19 cellular contexts compared by ENCODE assay signal in genomic region chr4:97150966-97151365, GRCh38.
DNase-seq lines count a peak whose midpoint lies in the region; ATAC-seq and TF ChIP-seq lines count a peak whose summit lies in the region.
"Had no signal": no experiment of that assay in that cellular context is flagged by ENCODE, and none has a peak within 500 bp of the region (broad histone marks: within the 10 kb centered on the region; RNA-seq: fewer than 3 reads in every experiment).

No MANE protein-coding gene starts in this region.

- no peak overlapping the region for H3K9ac ChIP-seq in PC-3 (ENCODE audit: low read length)
- H3K9ac ChIP-seq in smooth muscle cell (ENCODE audit: low read depth) = no peak overlapping the region
- H3K9ac ChIP-seq: BLaER1 treated with 17β-estradiol and CSF1 and Interleukin-3, amounts not matched to agents 10 nM and 100 nM had no signal

- H3K36me3 ChIP-seq in PC-3 (ENCODE audit: low read depth, low read length) = no peaks in the 10 kb centered on the region
- no peaks in the 10 kb centered on the region for H3K36me3 ChIP-seq in smooth muscle cell (ENCODE audit: low read depth)
- no peaks in the 10 kb centered on the region for H3K36me3 ChIP-seq in PC-9 (ENCODE audit: low read depth)
- H3K36me3 ChIP-seq: BLaER1 treated with 17β-estradiol and CSF1 and Interleukin-3, amounts not matched to agents 10 nM and 100 nM had no signal

- H2AFZ ChIP-seq in PC-3 (ENCODE audit: low read length) (no peak overlapping the region), smooth muscle cell (ENCODE audit: low read depth) (no peak overlapping the region), PC-9 (no peak overlapping the region)

- CTCF ChIA-PET in PC-3 (lab: Charles Lee) = no interaction called here
- CTCF ChIA-PET in PC-9 (lab: Charles Lee) = no interaction called here

- DNase-seq in G401 (ENCODE audit: low spot score) (peak; percentile 72), PC-3 (peak; percentile 68), cerebellum (ENCODE audit: low spot score) (peak; percentile 24), posterior cingulate gyrus (no peak), smooth muscle cell (lab: John Stamatoyannopoulos, UW; ENCODE audit: unreplicated experiment) (no peak), PC-9 (no peak)
- DNase-seq: Calu3; CD8-positive, alpha-beta T cell; GDM1; Kasumi-1; NCI-H1092 treated with DMSO at 0.1 percent for 48 hours; NCI-H1436 treated with DMSO at 0.1 percent for 48 hours; NCI-H1930; NCI-H510A; NCI-H774; NK-92 treated with Interleukin-12 subunit alpha and Interleukin-12 subunit beta, amount 100 ng/mL, for 24 hours; Right ventricle myocardium superior had no signal

- H3F3A ChIP-seq in PC-3 (ENCODE audit: low read length, unreplicated experiment) = no peaks in the 10 kb centered on the region
- H3F3A ChIP-seq in smooth muscle cell (ENCODE audit: low read depth) = no peaks in the 10 kb centered on the region
- no peaks in the 10 kb centered on the region for H3F3A ChIP-seq in PC-9 (ENCODE audit: insufficient read depth, low read depth)

- no peaks in the 10 kb centered on the region for H3K27me3 ChIP-seq in PC-3 (ENCODE audit: low read length)
- no peaks in the 10 kb centered on the region for H3K27me3 ChIP-seq in smooth muscle cell (ENCODE audit: low read depth)
- no peaks in the 10 kb centered on the region for H3K27me3 ChIP-seq in PC-9 (ENCODE audit: insufficient read depth, low read depth)
- H3K27me3 ChIP-seq: BLaER1 treated with 17β-estradiol and CSF1 and Interleukin-3, amounts not matched to agents 10 nM and 100 nM had no signal

- H3K4me3 ChIP-seq in PC-3 (ENCODE audit: low read length) (no peak overlapping the region), smooth muscle cell (no peak overlapping the region), PC-9 (no peak overlapping the region)
- H3K4me3 ChIP-seq: BLaER1 treated with 17β-estradiol and CSF1 and Interleukin-3, amounts not matched to agents 10 nM and 100 nM had no signal

- no TSS peak for BruUV-seq in PC-3 (replicated peaks; lab: Mats Ljungman, UMichigan)
- BruUV-seq in PC-9 (replicated peaks; lab: Mats Ljungman, UMichigan) = no TSS peak

- H3K9me3 ChIP-seq in PC-3 (ENCODE audit: low read length) = no peaks in the 10 kb centered on the region
- no peaks in the 10 kb centered on the region for H3K9me3 ChIP-seq in smooth muscle cell (replicated peaks; ENCODE audit: low read depth)
- H3K9me3 ChIP-seq in PC-9 (ENCODE audit: insufficient read depth, low read depth) = no peaks in the 10 kb centered on the region
- H3K9me3 ChIP-seq: BLaER1 treated with 17β-estradiol and CSF1 and Interleukin-3, amounts not matched to agents 10 nM and 100 nM had no signal

- in situ Hi-C loops in G401 (cut with HindIII; ENCODE audit: low sequenced_read_pairs) = no loop called here

- H4K20me1 ChIP-seq in PC-3 (ENCODE audit: low read length) (no peaks in the 10 kb centered on the region), smooth muscle cell (ENCODE audit: low read depth) (no peaks in the 10 kb centered on the region), PC-9 (ENCODE audit: insufficient read depth) (no peaks in the 10 kb centered on the region)
- H4K20me1 ChIP-seq: BLaER1 treated with 17β-estradiol and CSF1 and Interleukin-3, amounts not matched to agents 10 nM and 100 nM had no signal

- WGBS in smooth muscle cell (ENCODE audit: low lambda C conversion rate) = 87% methylated on average over 2 of the region's 2 CpGs

- no peak overlapping the region for H3K27ac ChIP-seq in PC-3 (ENCODE audit: low read length)
- no peak overlapping the region for H3K27ac ChIP-seq in smooth muscle cell (ENCODE audit: low read depth)
- H3K27ac ChIP-seq in PC-9 = no peak overlapping the region
- H3K27ac ChIP-seq: BLaER1 treated with 17β-estradiol and CSF1 and Interleukin-3, amounts not matched to agents 10 nM and 100 nM had no signal

- H3K79me2 ChIP-seq in PC-3 (ENCODE audit: low read length) = no peaks in the 10 kb centered on the region
- no peaks in the 10 kb centered on the region for H3K79me2 ChIP-seq in smooth muscle cell (ENCODE audit: low read depth)
- no peaks in the 10 kb centered on the region for H3K79me2 ChIP-seq in PC-9 (ENCODE audit: low read depth)

- no peaks in the 10 kb centered on the region for H3K9me2 ChIP-seq in PC-3 (replicated peaks; ENCODE audit: low read length)
- no peaks in the 10 kb centered on the region for H3K9me2 ChIP-seq in PC-9 (ENCODE audit: insufficient read depth)

- H3K4me1 ChIP-seq in PC-3 (ENCODE audit: insufficient read depth, low read length) = no peaks in the 10 kb centered on the region
- no peaks in the 10 kb centered on the region for H3K4me1 ChIP-seq in smooth muscle cell (ENCODE audit: low read depth)
- H3K4me1 ChIP-seq in PC-9 (replicated peaks; ENCODE audit: insufficient read depth) = no peaks in the 10 kb centered on the region
- H3K4me1 ChIP-seq: BLaER1 treated with 17β-estradiol and CSF1 and Interleukin-3, amounts not matched to agents 10 nM and 100 nM had no signal

- intact Hi-C loops in PC-3 (cut with micrococcal nuclease) = loop anchor here (5.0 to 10.0 kb wide), 2 partner anchors 571 to 1986 kb away; no protein-coding TSS in a partner anchor
- intact Hi-C loops in posterior cingulate gyrus (cut with DNase I) = no loop called here
- intact Hi-C loops in PC-9 (cut with micrococcal nuclease; ENCODE audit: unreplicated experiment) = no loop called here

- peak; percentile 64 for ATAC-seq in PC-3
- no peak for ATAC-seq in GM21723 (IDR thresholded peaks at IDR 0.05; ENCODE audit: unreplicated experiment)
- ATAC-seq: CD8-positive, alpha-beta T cell had no signal

- no peak overlapping the region for H3K4me2 ChIP-seq in PC-3 (ENCODE audit: low read length)
- no peak overlapping the region for H3K4me2 ChIP-seq in smooth muscle cell
- H3K4me2 ChIP-seq in PC-9 = no peak overlapping the region
- H3K4me2 ChIP-seq: BLaER1 treated with 17β-estradiol and CSF1 and Interleukin-3, amounts not matched to agents 10 nM and 100 nM had no signal

- TF ChIP-seq CTCF in PC-3 (conservative IDR thresholded peaks at IDR 0.05; ENCODE audit: low read depth, low read length) = no peak
- TF ChIP-seq CTCF in smooth muscle cell (IDR thresholded peaks at IDR 0.05; ENCODE audit: borderline replicate concordance, insufficient read depth, poor library complexity, severe bottlenecking) = no peak
- no peak for TF ChIP-seq CTCF in PC-9 (conservative IDR thresholded peaks at IDR 0.05)

- POLR2A ChIA-PET in PC-3 (lab: Charles Lee; ENCODE audit: unreplicated experiment) = no interaction called here
- POLR2A ChIA-PET in PC-9 (lab: Charles Lee; ENCODE audit: unreplicated experiment) = no interaction called here

Comparison
In these comparisons a context has a peak if more than half of its experiments do, and no peak if none do; other contexts are left out.
1. DNase-seq: peak in G401 (single experiment), PC-3 (single experiment) and cerebellum (single experiment); none in posterior cingulate gyrus (0 of 10), smooth muscle cell (single experiment) and PC-9 (0 of 2).